Comparison of ENCODE assay signal across 16 cellular contexts in genomic region chr12:50061172-50061571, GRCh38. TPM values are rescaled to one million over a fixed set of nuclear protein-coding genes. Genes with fewer than 3 reads are reported as not detected.
"Had no signal": no experiment of that assay in that cellular context is flagged by ENCODE, and none has a peak within 500 bp of the region (broad histone marks: within the 10 kb centered on the region; RNA-seq: fewer than 3 reads in every experiment).

No MANE protein-coding gene starts in this region.

- DNase-seq: activated CD4-positive, alpha-beta T cell treated with anti-CD3 and anti-CD28 coated beads for 4 hours; activated naive CD4-positive, alpha-beta T cell treated with anti-CD3 and anti-CD28 coated beads for 36 hours; activated T-cell treated with anti-CD3 and anti-CD28 coated beads for 4 hours; effector CD4-positive, alpha-beta T cell; left cardiac atrium; naive thymus-derived CD4-positive, alpha-beta T cell; occipital lobe; SK-N-SH; stimulated activated CD4-positive, alpha-beta T cell treated with anti-CD3 and anti-CD28 coated beads, Interleukin-4, amount 100 ng/mL, for 1 hour; T-helper 1 cell; WERI-Rb-1 had no signal

- H3K9me3 ChIP-seq: SK-N-SH had no signal

- ATAC-seq: activated T-helper 17 cell treated with anti-CD3 and anti-CD28 coated beads, Interleukin-2, amount 50 U/mL, for 72 hours; naive thymus-derived CD4-positive, alpha-beta T cell had no signal

- H3K4me3 ChIP-seq: lung had no signal

- H3K4me3 Mint-ChIP-seq: activated naive CD4-positive, alpha-beta T cell treated with anti-CD3 and anti-CD28 coated beads for 36 hours; activated T-helper 17 cell treated with anti-CD3 and anti-CD28 coated beads, Interleukin-2, amount 50 U/mL, for 72 hours; stimulated activated naive CD8-positive, alpha-beta T cell treated with anti-CD3 and anti-CD28 coated beads, Interleukin-15, Interleukin-2, amounts not matched to agents 100 ng/mL and 50 ng/mL, for 24 hours had no signal

- H3K27ac ChIP-seq: WERI-Rb-1 had no signal

- H3K9me3 Mint-ChIP-seq: activated naive CD4-positive, alpha-beta T cell treated with anti-CD3 and anti-CD28 coated beads for 36 hours; activated T-helper 17 cell treated with anti-CD3 and anti-CD28 coated beads, Interleukin-2, amount 50 U/mL, for 72 hours; naive thymus-derived CD4-positive, alpha-beta T cell; stimulated activated naive CD8-positive, alpha-beta T cell treated with anti-CD3 and anti-CD28 coated beads, Interleukin-15, Interleukin-2, amounts not matched to agents 100 ng/mL and 50 ng/mL, for 24 hours had no signal

- H3K27ac Mint-ChIP-seq: activated naive CD4-positive, alpha-beta T cell treated with anti-CD3 and anti-CD28 coated beads for 36 hours; activated T-helper 17 cell treated with anti-CD3 and anti-CD28 coated beads, Interleukin-2, amount 50 U/mL, for 72 hours; stimulated activated naive CD8-positive, alpha-beta T cell treated with anti-CD3 and anti-CD28 coated beads, Interleukin-15, Interleukin-2, amounts not matched to agents 100 ng/mL and 50 ng/mL, for 24 hours had no signal

RNA-seq across cellular contexts. Expression of gene GPD1, which starts 42.6 kb away (rescaled TPM):
- total RNA-seq: endothelial cell of umbilical vein, glomerular endothelial cell had no signal
